29 cellular contexts compared by ENCODE assay signal in genomic region chr3:169637731-169638130, GRCh38. TPM values are rescaled to one million over a fixed set of nuclear protein-coding genes. Genes with fewer than 3 reads are reported as not detected.
A peak's percentile ranks its signal among the peaks of the same experiment; 100 is the strongest.
DNase-seq lines count a peak whose midpoint lies in the region; ATAC-seq, FAIRE-seq and TF ChIP-seq lines count a peak whose summit lies in the region.
"Had no signal": no experiment of that assay in that cellular context is flagged by ENCODE, and none has a peak within 500 bp of the region (broad histone marks: within the 10 kb centered on the region; RNA-seq: fewer than 3 reads in every experiment).

No MANE protein-coding gene starts in this region.

- H3K4me3 Mint-ChIP-seq in activated CD4-positive, alpha-beta T cell treated with anti-CD3 and anti-CD28 coated beads, Interleukin-2, amount 10 ng/mL, durations not matched to agents 24 days and 14 days = no peak overlapping the region
- H3K4me3 Mint-ChIP-seq: CD14-positive monocyte; CD4-positive, alpha-beta memory T cell; CD4-positive, CD25-positive, alpha-beta regulatory T cell; CD8-positive, alpha-beta memory T cell had no signal

- H3K4me1 ChIP-seq in HepG2 (ENCODE audit: insufficient read depth, low read length) (peaks cover 26% of the 10 kb centered on the region), right lobe of liver (no peaks in the 10 kb centered on the region), small intestine (ENCODE audit: control insufficient read depth in 2 of 2, insufficient read depth in 1 of 2, low read depth in 1 of 2, low read length in 1 of 2) (peaks cover 10 to 12% of the 10 kb centered on the region in 2 donors)
- H3K4me1 ChIP-seq: A549, BE2C, BLaER1 had no signal

- intact Hi-C loops in HepG2 (cut with micrococcal nuclease; ENCODE audit: unreplicated experiment) = no loop called here
- intact Hi-C loops in right lobe of liver (cut with DNase I) = no loop called here
- intact Hi-C loops in left colon (cut with DNase I, micrococcal nuclease) = no loop called here
- intact Hi-C loops in activated CD4-positive, alpha-beta T cell treated with anti-CD3 and anti-CD28 coated beads, Interleukin-2, amount 10 ng/mL, durations not matched to agents 24 days and 14 days (cut with micrococcal nuclease) = no loop called here

- H3K4me2 ChIP-seq in HepG2 (ENCODE audit: low read depth, low read length) = no peak overlapping the region
- H3K4me2 ChIP-seq: A549, BLaER1 had no signal

- H3K36me3 ChIP-seq in HepG2 (replicated peaks in 1 of 2; ENCODE audit: control insufficient read depth in 1 of 2, insufficient read depth in 2 of 2, low read length in 2 of 2) (no peaks in the 10 kb centered on the region), right lobe of liver (no peaks in the 10 kb centered on the region), small intestine (ENCODE audit: control insufficient read depth in 2 of 2, insufficient read depth in 2 of 2, low read length in 2 of 2) (no peaks in the 10 kb centered on the region)
- H3K36me3 ChIP-seq: BE2C, BLaER1 had no signal

- no peaks in the 10 kb centered on the region for H3K79me2 ChIP-seq in HepG2 (ENCODE audit: insufficient read depth, low read length)

- no peak for TF ChIP-seq RAD21 in HepG2 (CRISPR knock-in tag; IDR thresholded peaks at IDR 0.05)

- H3K9ac ChIP-seq in HepG2 (ENCODE audit: insufficient read depth, low read depth, low read length) = no peak overlapping the region
- H3K9ac ChIP-seq: BLaER1 had no signal

- H3K9me3 ChIP-seq in HepG2 (ENCODE audit: low read length) (no peaks in the 10 kb centered on the region), right lobe of liver (no peaks in the 10 kb centered on the region), small intestine (ENCODE audit: control insufficient read depth, low read depth) (no peaks in the 10 kb centered on the region)
- H3K9me3 ChIP-seq: A549, BE2C, BLaER1 had no signal

- H4K20me1 ChIP-seq in HepG2 (ENCODE audit: insufficient read depth, low read length) = no peaks in the 10 kb centered on the region
- H4K20me1 ChIP-seq: BLaER1 had no signal

- ATAC-seq in HepG2 (no peak), right lobe of liver (no peak), left colon (peak; percentile 51), HG03469 (IDR thresholded peaks at IDR 0.05; ENCODE audit: unreplicated experiment) (no peak)
- ATAC-seq: A549, GM12878 had no signal

- DNase-seq in HepG2 (ENCODE audit: low spot score) (no peak), right lobe of liver (no peak), LoVo (ENCODE audit: low spot score) (peak; percentile 16), left colon (no peak), small intestine (peak; percentile 73), putamen (ENCODE audit: low spot score) (no peak)
- DNase-seq in activated CD4-positive, alpha-beta T cell treated with anti-CD3 and anti-CD28 coated beads, Interleukin-2, amount 10 ng/mL, durations not matched to agents 24 days and 14 days = no peak
- DNase-seq: ACHN; BE2C; C1 segment of cervical spinal cord; CD4-positive, alpha-beta memory T cell; CD4-positive, CD25-positive, alpha-beta regulatory T cell; CD8-positive, alpha-beta memory T cell; COR-L47; DMS 273 treated with DMSO at 0.1 percent for 48 hours; DMS153; DMS53; DMS79; DND-41; EL; GDM1 had no signal

- H2AFZ ChIP-seq in HepG2 (ENCODE audit: low read length) = no peak overlapping the region

- no peak overlapping the region for H3K27ac ChIP-seq in HepG2 (ENCODE audit: extremely low read length, insufficient read depth, low read length)
- H3K27ac ChIP-seq in right lobe of liver = no peak overlapping the region
- H3K27ac ChIP-seq in small intestine (ENCODE audit: low read depth in 1 of 2, low read length in 1 of 2) = no peak overlapping the region
- H3K27ac ChIP-seq: 22Rv1, A549, BLaER1 had no signal

- H3K27me3 ChIP-seq in HepG2 (ENCODE audit: control insufficient read depth in 1 of 2, insufficient read depth in 2 of 2, low read length in 2 of 2) = no peaks in the 10 kb centered on the region
- H3K27me3 ChIP-seq in right lobe of liver = no peaks in the 10 kb centered on the region
- no peaks in the 10 kb centered on the region for H3K27me3 ChIP-seq in small intestine (ENCODE audit: control insufficient read depth in 2 of 2, insufficient read depth in 2 of 2, low read length in 2 of 2)
- H3K27me3 ChIP-seq: BLaER1 had no signal

- BruUV-seq in HepG2 (replicated peaks; lab: Mats Ljungman, UMichigan) = no TSS peak

- no peak for TF ChIP-seq EP300 in HepG2 (IDR thresholded peaks at IDR 0.05; ENCODE audit: low read depth in 2 of 2, low read length in 2 of 2)
- no peak for TF ChIP-seq EP300 in HepG2 (CRISPR knock-in tag; IDR thresholded peaks at IDR 0.05; ENCODE audit: borderline replicate concordance)

- no peaks in the 10 kb centered on the region for H3K36me3 Mint-ChIP-seq in activated CD4-positive, alpha-beta T cell treated with anti-CD3 and anti-CD28 coated beads, Interleukin-2, amount 10 ng/mL, durations not matched to agents 24 days and 14 days (ENCODE audit: low read depth)
- H3K36me3 Mint-ChIP-seq: CD14-positive monocyte; CD4-positive, alpha-beta memory T cell; CD8-positive, alpha-beta memory T cell had no signal

- POLR2A ChIA-PET in HepG2 (lab: Yijun Ruan, JAX) = no interaction called here

- H3K4me1 Mint-ChIP-seq in activated CD4-positive, alpha-beta T cell treated with anti-CD3 and anti-CD28 coated beads, Interleukin-2, amount 10 ng/mL, durations not matched to agents 24 days and 14 days = no peaks in the 10 kb centered on the region
- H3K4me1 Mint-ChIP-seq: CD14-positive monocyte; CD8-positive, alpha-beta memory T cell had no signal

- H3K27me3 Mint-ChIP-seq in activated CD4-positive, alpha-beta T cell treated with anti-CD3 and anti-CD28 coated beads, Interleukin-2, amount 10 ng/mL, durations not matched to agents 24 days and 14 days = peaks cover 18% of the 10 kb centered on the region

- H3K9me3 Mint-ChIP-seq in activated CD4-positive, alpha-beta T cell treated with anti-CD3 and anti-CD28 coated beads, Interleukin-2, amount 10 ng/mL, durations not matched to agents 24 days and 14 days = no peaks in the 10 kb centered on the region

- TF ChIP-seq CTCF in HepG2 (CRISPR knock-in tag; IDR thresholded peaks at IDR 0.05) (no peak), right lobe of liver (IDR thresholded peaks at IDR 0.05) (no peak)

- in situ Hi-C loops in HepG2 (cut with HindIII; ENCODE audit: extremely low pct_ligation_motif_present, low pct_unique_long_range_greater_than_20kb) = no loop called here

- H3K4me3 ChIP-seq in HepG2 (replicated peaks in 1 of 3; ENCODE audit: insufficient read depth in 1 of 3, low read depth in 2 of 3, low read length in 3 of 3) = no peak overlapping the region
- no peak overlapping the region for H3K4me3 ChIP-seq in right lobe of liver
- H3K4me3 ChIP-seq in small intestine (ENCODE audit: low read depth in 1 of 2, low read length in 2 of 2) = no peak overlapping the region
- H3K4me3 ChIP-seq: A549, BLaER1, GM12878 had no signal

- TF ChIP-seq POLR2A in HepG2 (IDR thresholded peaks at IDR 0.05; ENCODE audit: insufficient read depth in 1 of 2, low read depth in 2 of 2, low read length in 2 of 2) (no peak), right lobe of liver (IDR thresholded peaks at IDR 0.05) (no peak)

- no peak overlapping the region for H3K27ac Mint-ChIP-seq in activated CD4-positive, alpha-beta T cell treated with anti-CD3 and anti-CD28 coated beads, Interleukin-2, amount 10 ng/mL, durations not matched to agents 24 days and 14 days
- H3K27ac Mint-ChIP-seq: CD14-positive monocyte; CD4-positive, alpha-beta memory T cell; CD4-positive, CD25-positive, alpha-beta regulatory T cell; CD8-positive, alpha-beta memory T cell had no signal

- CTCF ChIA-PET in HepG2 (lab: Yijun Ruan, JAX; ENCODE audit: low intra/inter-chr PET ratio, low total read pairs) = no interaction called here

- FAIRE-seq in HepG2 (lab: Jason Lieb, UNC) = no peak
- FAIRE-seq in small intestine (lab: Jason Lieb, UNC) = no peak
- FAIRE-seq: A549, GM12878, GM12892, GM18507 had no signal

TF ChIP-seq in HepG2, 621 proteins besides CTCF, POLR2A, EP300 and RAD21 (continues in another document):
- 0 out of 4 replicates have a peak, but pooled peaks of 1 of the 2 experiments have one; percentile 20 for TF ChIP-seq NR2F1 (CRISPR knock-in tag; IDR thresholded peaks at IDR 0.05)

RNA-seq across cellular contexts. Expression of gene MECOM, which starts 25.8 kb away (rescaled TPM):
- total RNA-seq in HepG2 (2016; rRNA removed; fragmentation: Illumina TruSeq; extraction: Trizol) (0.17 and 0.18 TPM in 2 replicates), right lobe of liver (1 to 10 TPM; 1.1 to 2.9 (median 1.8) TPM), left colon (100 to 1,000 TPM in 1 of 2 donors, 10 to 100 TPM in 1; 73.2 to 140 TPM)
- 0.09 TPM in 1 of 2 replicates, not detected in the other for total RNA-seq in HepG2 (2016; cell fraction: cytosol; rRNA removed; fragmentation: Illumina TruSeq; extraction: Trizol; ENCODE audit: low read depth)
- 0.10 and 0.15 TPM in 2 replicates for total RNA-seq in HepG2 (2016; cell fraction: insoluble cytoplasmic fraction; rRNA removed; fragmentation: Illumina TruSeq; extraction: Trizol)
- total RNA-seq in HepG2 (2016; cell fraction: membrane; rRNA removed; fragmentation: Illumina TruSeq; extraction: Trizol) = 0.06 and 0.07 TPM in 2 replicates
- total RNA-seq in HepG2 (2016; cell fraction: nucleus; rRNA removed; fragmentation: Illumina TruSeq; extraction: Trizol) = 0.31 and 0.41 TPM in 2 replicates
- polyA plus RNA-seq in HepG2 (2011; rRNA removed) (0.04 and 0.29 TPM in 2 replicates), small intestine (10 to 100 TPM; 11.1 to 29.1 (median 20.4) TPM)
- 0.03 and 0.08 TPM in 2 replicates for polyA plus RNA-seq in HepG2 (2011; cell fraction: cytosol; rRNA removed)
- polyA plus RNA-seq in HepG2 (2011; cell fraction: nucleus; rRNA removed) = 0.05 and 0.10 TPM in 2 replicates
- 0.05 TPM in 1 of 2 replicates, not detected in the other for polyA plus RNA-seq in HepG2 (2012)
- not detected in 2 replicates for polyA plus RNA-seq in HepG2 (2016; cell fraction: cytosol; fragmentation: Illumina TruSeq; extraction: Trizol; ENCODE audit: low read depth)
- 0.08 and 0.10 TPM in 2 replicates for polyA plus RNA-seq in HepG2 (2016; cell fraction: insoluble cytoplasmic fraction; fragmentation: Illumina TruSeq; extraction: Trizol; ENCODE audit: low read depth)
- polyA plus RNA-seq in HepG2 (2016; cell fraction: membrane; fragmentation: Illumina TruSeq; extraction: Trizol; ENCODE audit: low read depth) = 0.03 TPM in 1 of 2 replicates, not detected in the other
- polyA plus RNA-seq in HepG2 (2016; cell fraction: nucleus; fragmentation: Illumina TruSeq; extraction: Trizol; ENCODE audit: insufficient read depth, low read depth) = 0.20 and 0.21 TPM in 2 replicates
- polyA minus RNA-seq in HepG2 (2011; rRNA and poly(A)+ RNA removed; ENCODE audit: low replicate concordance) = 37.6 TPM in 1 of 2 replicates, not detected in the other
- polyA minus RNA-seq in HepG2 (2011; cell fraction: cytosol; rRNA and poly(A)+ RNA removed) = 0.35 TPM in 1 of 2 replicates, not detected in the other
- polyA minus RNA-seq in HepG2 (2011; cell fraction: nucleus; rRNA and poly(A)+ RNA removed) = 0.62 and 0.77 TPM in 2 replicates
- not detected in 2 replicates for total RNA-seq in activated CD4-positive, alpha-beta T cell treated with anti-CD3 and anti-CD28 coated beads, Interleukin-2, amount 10 ng/mL, durations not matched to agents 24 days and 14 days
- total RNA-seq: CD4-positive, alpha-beta memory T cell; CD4-positive, CD25-positive, alpha-beta regulatory T cell; CD8-positive, alpha-beta memory T cell had no signal
- polyA plus RNA-seq: CD14-positive monocyte; CD8-positive, alpha-beta memory T cell; GM12878 had no signal

Comparison
In these comparisons a context has a peak if more than half of its experiments do, and no peak if none do; other contexts are left out.
1. DNase-seq: peak in LoVo (single experiment) and small intestine (single experiment); none in HepG2 (single experiment), right lobe of liver (0 of 3), left colon (0 of 2), activated CD4-positive, alpha-beta T cell treated with anti-CD3 and anti-CD28 coated beads, Interleukin-2, amount 10 ng/mL, durations not matched to agents 24 days and 14 days (single experiment) and putamen (single experiment).
2. RNA of gene MECOM, which starts 25.8 kb away (total RNA-seq): 73.2 to 140 TPM in left colon; 1.1 to 2.9 TPM in right lobe of liver, 0.06 to 0.41 TPM in HepG2 and not detected in activated CD4-positive, alpha-beta T cell treated with anti-CD3 and anti-CD28 coated beads, Interleukin-2, amount 10 ng/mL, durations not matched to agents 24 days and 14 days; every median in the first group is over 10 times any median in the second.